ENCODE assay signal across 19 cellular contexts in genomic region chr7:134784251-134785049, GRCh38. TPM values are rescaled to one million over a fixed set of nuclear protein-coding genes. Genes with fewer than 3 reads are reported as not detected.
A peak's percentile ranks its signal among the peaks of the same experiment; 100 is the strongest.
DNase-seq lines count a peak whose midpoint lies in the region; ATAC-seq and TF ChIP-seq lines count a peak whose summit lies in the region.
"Had no signal": no experiment of that assay in that cellular context is flagged by ENCODE, and none has a peak within 500 bp of the region (broad histone marks: within the 10 kb centered on the region; RNA-seq: fewer than 3 reads in every experiment).

No MANE protein-coding gene starts in this region.

- peaks cover 12% of the 10 kb centered on the region for H3K4me1 ChIP-seq in right cardiac atrium (ENCODE audit: control insufficient read depth, insufficient read depth, low read length)
- peaks cover 45 to 60% (median 48%) of the 10 kb centered on the region in 4 donors for H3K4me1 ChIP-seq in esophagus muscularis mucosa
- peaks cover 2% of the 10 kb centered on the region for H3K4me1 ChIP-seq in prostate gland (replicated peaks)
- peaks cover 6 to 17% of the 10 kb centered on the region in 2 donors for H3K4me1 ChIP-seq in aorta (ENCODE audit: control insufficient read depth in 1 of 2, insufficient read depth in 2 of 2, low read length in 2 of 2)

- no peaks in the 10 kb centered on the region for H3K27me3 ChIP-seq in right cardiac atrium (ENCODE audit: control insufficient read depth, insufficient read depth)
- no peaks in the 10 kb centered on the region for H3K27me3 ChIP-seq in esophagus muscularis mucosa
- H3K27me3 ChIP-seq in prostate gland (replicated peaks; ENCODE audit: insufficient read depth), result no peaks in the 10 kb centered on the region
- H3K27me3 ChIP-seq in aorta (ENCODE audit: control insufficient read depth in 1 of 2, insufficient read depth in 2 of 2, low read length in 1 of 2), result no peaks in the 10 kb centered on the region

- ATAC-seq in right cardiac atrium (peak in 1 of 2 donors; percentile 62), Right ventricle myocardium superior (ENCODE audit: poor library complexity) (no peak), aorta (ENCODE audit: low FRiP score) (no peak)
- ATAC-seq: lower lobe of right lung; naive thymus-derived CD4-positive, alpha-beta T cell had no signal

- peaks cover 7% of the 10 kb centered on the region for H3K4me1 Mint-ChIP-seq in T-helper 2 cell treated with Interferon-gamma antibody and Interleukin-4, amounts not matched to agents 5 μg/mL and 100 μg/mL, for 36 hours (ENCODE audit: low read depth)

- H3K27ac Mint-ChIP-seq in T-helper 2 cell treated with Interferon-gamma antibody and Interleukin-4, amounts not matched to agents 5 μg/mL and 100 μg/mL, for 36 hours, result no peak overlapping the region
- H3K27ac Mint-ChIP-seq: CD4-positive, CD25-positive, alpha-beta regulatory T cell; naive thymus-derived CD4-positive, alpha-beta T cell; progenitor cell of endocrine pancreas had no signal

- no peaks in the 10 kb centered on the region for H3K27me3 Mint-ChIP-seq in T-helper 2 cell treated with Interferon-gamma antibody and Interleukin-4, amounts not matched to agents 5 μg/mL and 100 μg/mL, for 36 hours (ENCODE audit: low read depth)
- H3K27me3 Mint-ChIP-seq: progenitor cell of endocrine pancreas had no signal

- intact Hi-C loops in right cardiac atrium (cut with DNase I), result loop anchor here in 1 of 4 donors (10.0 kb wide), 1 partner anchor 150 kb away; no protein-coding TSS in a partner anchor
- intact Hi-C loops in Right ventricle myocardium superior (cut with DNase I), result loop anchor here (10.0 kb wide), 1 partner anchor 50 kb away; no protein-coding TSS in a partner anchor
- intact Hi-C loops in esophagus muscularis mucosa (cut with DNase I), result loop anchor here (5.0 to 10.0 kb wide), 2 partner anchors 48 to 150 kb away; no protein-coding TSS in a partner anchor
- intact Hi-C loops in prostate gland (cut with DNase I), result loop anchor here (5.0 to 10.0 kb wide), 4 partner anchors 43 to 163 kb away; no protein-coding TSS in a partner anchor
- intact Hi-C loops in aorta (cut with DNase I), result loop anchor here (5.0 to 10.0 kb wide), 8 partner anchors 38 to 380 kb away; no protein-coding TSS in a partner anchor

- TF ChIP-seq POLR2A in esophagus muscularis mucosa (IDR thresholded peaks at IDR 0.05; ENCODE audit: low read depth) (no peak), prostate gland (IDR thresholded peaks at IDR 0.05) (no peak)

- 85% methylated on average over 9 of the region's 9 CpGs for WGBS in right cardiac atrium
- WGBS in esophagus muscularis mucosa, result 51% methylated on average over 9 of the region's 9 CpGs
- WGBS in prostate gland, result 81% methylated on average over 9 of the region's 9 CpGs
- 3 to 9% methylated on average over 9 of the region's 9 CpGs for WGBS in aorta, 2 donors

- no peak for TF ChIP-seq CTCF in esophagus muscularis mucosa (IDR thresholded peaks at IDR 0.05)
- TF ChIP-seq CTCF in prostate gland (IDR thresholded peaks at IDR 0.05), result no peak

- H3K36me3 ChIP-seq in esophagus muscularis mucosa, result peaks cover 0 to 9% (median 6%) of the 10 kb centered on the region in 4 donors
- no peaks in the 10 kb centered on the region for H3K36me3 ChIP-seq in prostate gland
- no peaks in the 10 kb centered on the region for H3K36me3 ChIP-seq in aorta (ENCODE audit: control insufficient read depth in 1 of 2, insufficient read depth in 2 of 2, low read length in 1 of 2)
- H3K36me3 ChIP-seq: lower lobe of right lung had no signal

- H3K9me3 ChIP-seq in right cardiac atrium (ENCODE audit: control insufficient read depth, low read length) (no peaks in the 10 kb centered on the region), esophagus muscularis mucosa (no peaks in the 10 kb centered on the region), prostate gland (no peaks in the 10 kb centered on the region), aorta (ENCODE audit: control insufficient read depth, low read length) (no peaks in the 10 kb centered on the region)
- H3K9me3 ChIP-seq: lower lobe of right lung had no signal

- H3K9me3 Mint-ChIP-seq in T-helper 2 cell treated with Interferon-gamma antibody and Interleukin-4, amounts not matched to agents 5 μg/mL and 100 μg/mL, for 36 hours, result no peaks in the 10 kb centered on the region
- H3K9me3 Mint-ChIP-seq: CD4-positive, CD25-positive, alpha-beta regulatory T cell; naive thymus-derived CD4-positive, alpha-beta T cell had no signal

- H3K27ac ChIP-seq in right cardiac atrium (ENCODE audit: low read length) (no peak overlapping the region), esophagus muscularis mucosa (replicated peaks in 1 of 4) (peak overlapping the region; percentile 89 to 95 (median 92)), prostate gland (peak overlapping the region; percentile 11 to 88), aorta (ENCODE audit: low read depth in 1 of 2, low read length in 2 of 2) (peak overlapping the region in 1 of 2 donors; percentile 42)
- H3K27ac ChIP-seq: lower lobe of right lung had no signal

- H3K4me3 Mint-ChIP-seq in T-helper 2 cell treated with Interferon-gamma antibody and Interleukin-4, amounts not matched to agents 5 μg/mL and 100 μg/mL, for 36 hours, result no peak overlapping the region
- H3K4me3 Mint-ChIP-seq: CD4-positive, CD25-positive, alpha-beta regulatory T cell; naive thymus-derived CD4-positive, alpha-beta T cell had no signal

- DNase-seq in right cardiac atrium (peak in 2 of 3 donors; percentile 16 to 36), Right ventricle myocardium superior (no peak), esophagus muscularis mucosa (ENCODE audit: extremely low spot score) (no peak), prostate gland (ENCODE audit: low spot score) (no peak), aorta (peak in 1 of 2 donors; percentile 77), NCI-H2171 treated with DMSO at 0.1 percent for 48 hours (lab: John Stamatoyannopoulos, UW) (no peak), GDM1 (lab: John Stamatoyannopoulos, UW) (no peak)
- no peak for DNase-seq in T-helper 2 cell treated with Interferon-gamma antibody and Interleukin-4, amounts not matched to agents 5 μg/mL and 100 μg/mL, for 36 hours (ENCODE audit: low spot score)
- DNase-seq: ACHN; activated CD4-positive, alpha-beta T cell treated with anti-CD3 and anti-CD28 coated beads for 48 hours; activated gamma-delta T cell treated with Interleukin-2 at 50 U/mL for 16 hours; amniotic stem cell; CD4-positive, CD25-positive, alpha-beta regulatory T cell; lower lobe of right lung; MM.1S; naive thymus-derived CD4-positive, alpha-beta T cell; NCI-H1694; NCI-H226 had no signal

- no peak for TF ChIP-seq EP300 in esophagus muscularis mucosa (IDR thresholded peaks at IDR 0.05)

- no peak overlapping the region for H3K4me3 ChIP-seq in right cardiac atrium (ENCODE audit: low read length)
- H3K4me3 ChIP-seq in esophagus muscularis mucosa, result peak overlapping the region; percentile 51 to 70 (median 62)
- H3K4me3 ChIP-seq in prostate gland, result no peak overlapping the region
- peak overlapping the region; percentile 10 to 57 for H3K4me3 ChIP-seq in aorta (ENCODE audit: low read length in 2 of 2)

- H3K36me3 Mint-ChIP-seq in T-helper 2 cell treated with Interferon-gamma antibody and Interleukin-4, amounts not matched to agents 5 μg/mL and 100 μg/mL, for 36 hours (ENCODE audit: low read depth), result no peaks in the 10 kb centered on the region
- H3K36me3 Mint-ChIP-seq: CD4-positive, CD25-positive, alpha-beta regulatory T cell had no signal

RNA-seq across cellular contexts. Expression of gene CALD1, which starts 5.0 kb away (rescaled TPM):
- 100 to 1,000 TPM; 127 to 214 (median 137) TPM for total RNA-seq in right cardiac atrium
- polyA plus RNA-seq in right cardiac atrium, result 93.9 TPM
- 86.1 TPM for total RNA-seq in Right ventricle myocardium superior
- total RNA-seq in esophagus muscularis mucosa, result 1,000 to 10,000 TPM; 2,057 to 3,140 (median 2,687) TPM
- 100 to 1,000 TPM; 307 to 314 TPM for total RNA-seq in prostate gland
- total RNA-seq in aorta, result 1,000 to 10,000 TPM; 1,102 to 1,700 TPM
- 1,000 to 10,000 TPM in 1 of 2 donors, 100 to 1,000 TPM in 1; 658 to 1,235 TPM for polyA plus RNA-seq in aorta

Comparison
In these comparisons a context has a peak if more than half of its experiments do, and no peak if none do; other contexts are left out.
1. DNase-seq: peak in right cardiac atrium (2 of 3); none in Right ventricle myocardium superior (single experiment), esophagus muscularis mucosa (single experiment), prostate gland (single experiment), NCI-H2171 treated with DMSO at 0.1 percent for 48 hours (single experiment), T-helper 2 cell treated with Interferon-gamma antibody and Interleukin-4, amounts not matched to agents 5 μg/mL and 100 μg/mL, for 36 hours (single experiment) and GDM1 (single experiment).
2. H3K4me3 ChIP-seq: peak in esophagus muscularis mucosa (4 of 4) and aorta (2 of 2); none in right cardiac atrium (single experiment) and prostate gland (0 of 2).